In the genomic region with DNA sequence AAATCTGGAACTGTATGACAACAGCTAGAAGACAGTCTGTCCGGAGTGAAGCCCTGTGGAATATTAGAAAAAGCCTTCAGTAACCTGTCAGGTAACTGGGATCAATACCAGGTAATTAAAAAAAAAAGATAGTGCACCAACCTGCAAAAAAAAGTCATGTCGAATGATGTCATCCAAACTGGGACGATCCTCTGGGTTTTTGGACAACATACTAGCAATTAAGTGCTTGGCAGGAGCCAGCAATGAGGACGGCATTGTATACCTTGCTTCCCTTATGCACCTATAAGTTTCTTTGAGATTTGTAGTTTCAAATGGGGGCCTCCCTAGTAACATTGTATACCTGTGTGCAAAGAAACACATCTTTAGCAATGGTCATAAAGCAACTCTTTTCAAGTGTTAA, we compare ENCODE assay signal across 16 cellular contexts. TPM values are rescaled to one million over a fixed set of nuclear protein-coding genes. Genes with fewer than 3 reads are reported as not detected.
DNase-seq lines count a peak whose midpoint lies in the region; ATAC-seq and TF ChIP-seq lines count a peak whose summit lies in the region.
"Had no signal": no experiment of that assay in that cellular context is flagged by ENCODE, and none has a peak within 500 bp of the region (broad histone marks: within the 10 kb centered on the region; RNA-seq: fewer than 3 reads in every experiment).

No MANE protein-coding gene starts in this region.

- H3K27me3 Mint-ChIP-seq in nephron progenitor cell (ENCODE audit: low read depth, poor library complexity) = no peaks in the 10 kb centered on the region
- H3K27me3 Mint-ChIP-seq: memory B cell had no signal

- H3K4me3 Mint-ChIP-seq in nephron progenitor cell = peak overlapping the region; percentile 97
- H3K4me3 Mint-ChIP-seq: activated CD4-positive, alpha-beta T cell treated with anti-CD3 and anti-CD28 coated beads, Interleukin-2, amount 10 ng/mL, durations not matched to agents 24 days and 14 days; activated naive CD4-positive, alpha-beta T cell treated with anti-CD3 and anti-CD28 coated beads for 36 hours; GM23338; memory B cell; stimulated activated naive CD8-positive, alpha-beta T cell treated with anti-CD3 and anti-CD28 coated beads, Interleukin-15, amount 100 ng/mL, for 72 hours had no signal

- peaks cover 59% of the 10 kb centered on the region for H3K36me3 Mint-ChIP-seq in nephron progenitor cell (ENCODE audit: low read depth)

- H3K36me3 ChIP-seq in right atrium auricular region (peaks cover 56% of the 10 kb centered on the region), aorta (ENCODE audit: control insufficient read depth in 1 of 2, insufficient read depth in 2 of 2, low read length in 1 of 2) (peaks cover 3 to 8% of the 10 kb centered on the region in 2 donors)

- intact Hi-C loops in left cardiac atrium (cut with DNase I) = loop anchor here (5.0 to 10.0 kb wide), 5 partner anchors 52 to 570 kb away; no protein-coding TSS in a partner anchor
- intact Hi-C loops in aorta (cut with DNase I) = loop anchor here in 1 of 2 donors (5.0 kb wide), 1 partner anchor 330 kb away; no protein-coding TSS in a partner anchor

- H3K4me3 ChIP-seq in right atrium auricular region (peak overlapping the region; percentile 86 to 97), epithelial cell of proximal tubule (ENCODE audit: low read depth, low read length) (peak overlapping the region; percentile 88), aorta (ENCODE audit: low read length in 2 of 2) (peak overlapping the region; percentile 54 to 83)

- peaks cover 0 to 37% of the 10 kb centered on the region in 2 donors for H3K4me1 ChIP-seq in right atrium auricular region
- H3K4me1 ChIP-seq in aorta (ENCODE audit: control insufficient read depth in 1 of 2, insufficient read depth in 2 of 2, low read length in 2 of 2) = peaks cover 0 to 3% of the 10 kb centered on the region in 2 donors

- in situ Hi-C loops in G401 (cut with HindIII; ENCODE audit: low sequenced_read_pairs) = no loop called here

- H3K27ac Mint-ChIP-seq in nephron progenitor cell = no peak overlapping the region
- H3K27ac Mint-ChIP-seq: activated CD4-positive, alpha-beta T cell treated with anti-CD3 and anti-CD28 coated beads, Interleukin-2, amount 10 ng/mL, durations not matched to agents 24 days and 14 days; activated naive CD4-positive, alpha-beta T cell treated with anti-CD3 and anti-CD28 coated beads for 36 hours; GM23338; memory B cell; stimulated activated naive CD8-positive, alpha-beta T cell treated with anti-CD3 and anti-CD28 coated beads, Interleukin-15, amount 100 ng/mL, for 72 hours had no signal

- no peaks in the 10 kb centered on the region for H3K9me3 ChIP-seq in right atrium auricular region
- no peaks in the 10 kb centered on the region for H3K9me3 ChIP-seq in aorta (ENCODE audit: control insufficient read depth, low read length)

- no peaks in the 10 kb centered on the region for H3K9me3 Mint-ChIP-seq in nephron progenitor cell
- H3K9me3 Mint-ChIP-seq: activated CD4-positive, alpha-beta T cell treated with anti-CD3 and anti-CD28 coated beads, Interleukin-2, amount 10 ng/mL, durations not matched to agents 24 days and 14 days; activated naive CD4-positive, alpha-beta T cell treated with anti-CD3 and anti-CD28 coated beads for 36 hours; GM23338; memory B cell; stimulated activated naive CD8-positive, alpha-beta T cell treated with anti-CD3 and anti-CD28 coated beads, Interleukin-15, amount 100 ng/mL, for 72 hours had no signal

- H3K27ac ChIP-seq in right atrium auricular region = peak overlapping the region; percentile 14 to 99
- no peak overlapping the region for H3K27ac ChIP-seq in aorta (ENCODE audit: low read depth in 1 of 2, low read length in 2 of 2)

- peaks cover 54% of the 10 kb centered on the region for H3K4me1 Mint-ChIP-seq in nephron progenitor cell

- no peaks in the 10 kb centered on the region for H3K27me3 ChIP-seq in right atrium auricular region
- no peaks in the 10 kb centered on the region for H3K27me3 ChIP-seq in aorta (ENCODE audit: control insufficient read depth in 1 of 2, insufficient read depth in 2 of 2, low read length in 1 of 2)

- WGBS in aorta, 2 donors = 12 to 19% methylated on average over 4 of the region's 4 CpGs

- DNase-seq in right atrium auricular region (ENCODE audit: low spot score) (no peak), left cardiac atrium (no peak), epithelial cell of proximal tubule (ENCODE audit: low read depth) (no peak), nephron progenitor cell (no peak), aorta (no peak), ecto neural progenitor cell (ENCODE audit: low spot score) (no peak), NCI-H345 (lab: John Stamatoyannopoulos, UW) (no peak), G401 (ENCODE audit: low spot score) (no peak)
- DNase-seq: activated naive CD4-positive, alpha-beta T cell treated with anti-CD3 and anti-CD28 coated beads for 36 hours; GF-D8; NCI-H2171 treated with DMSO at 0.1 percent for 48 hours; stimulated activated CD4-positive, alpha-beta T cell treated with anti-CD3 and anti-CD28 coated beads, Interleukin-2, amount 100 ng/mL, for 24 hours; stimulated activated naive CD8-positive, alpha-beta T cell treated with anti-CD3 and anti-CD28 coated beads, Interleukin-15, amount 100 ng/mL, for 72 hours had no signal

- TF ChIP-seq CTCF in right atrium auricular region (IDR thresholded peaks at IDR 0.05) (no peak), epithelial cell of proximal tubule (conservative IDR thresholded peaks at IDR 0.05; ENCODE audit: low read depth, low read length) (no peak), nephron progenitor cell (IDR thresholded peaks at IDR 0.05) (no peak)

- ATAC-seq in left cardiac atrium (no peak), aorta (ENCODE audit: low FRiP score) (no peak)
- ATAC-seq: GM23338; stimulated activated naive CD8-positive, alpha-beta T cell treated with anti-CD3 and anti-CD28 coated beads, Interleukin-15, amount 100 ng/mL, for 72 hours had no signal

RNA-seq across cellular contexts. Expression of a gene that starts 2.8 kb away (rescaled TPM):
- total RNA-seq in right atrium auricular region = 100 to 1,000 TPM in 1 of 2 donors, 10 to 100 TPM in 1; 63.3 to 138 TPM
- 100 to 1,000 TPM in 1 of 2 donors, 10 to 100 TPM in 1; 46.3 to 130 TPM for total RNA-seq in left cardiac atrium
- total RNA-seq in epithelial cell of proximal tubule = 437 and 613 TPM in 2 replicates
- 10 to 100 TPM; 42.8 to 64.6 TPM for total RNA-seq in aorta
- 10 to 100 TPM; 24.0 to 28.3 TPM for polyA plus RNA-seq in aorta
- 0.51 and 2.4 TPM in 2 replicates for total RNA-seq in G401 (2014; rRNA removed; shearing (Covaris generic))

RNA-seq across cellular contexts. Expression of a gene that starts 34.2 kb away (rescaled TPM):
- under 1 TPM in 1 of 2 donors, not detected in 1; 0.20 TPM for total RNA-seq in right atrium auricular region
- under 1 TPM; 0.68 to 0.81 TPM for total RNA-seq in left cardiac atrium
- not detected in 2 replicates for total RNA-seq in epithelial cell of proximal tubule
- total RNA-seq in aorta = 1 to 10 TPM; 1.9 to 2.8 TPM
- polyA plus RNA-seq in aorta = 1 to 10 TPM in 1 of 2 donors, under 1 TPM in 1; 0.82 to 1.3 TPM
- not detected in 2 replicates for total RNA-seq in G401 (2014; rRNA removed; shearing (Covaris generic))
- total RNA-seq: activated CD4-positive, alpha-beta T cell treated with anti-CD3 and anti-CD28 coated beads, Interleukin-2, amount 10 ng/mL, durations not matched to agents 24 days and 14 days; activated naive CD4-positive, alpha-beta T cell treated with anti-CD3 and anti-CD28 coated beads for 36 hours; GM23338 had no signal
- polyA plus RNA-seq: GM23338 had no signal

Comparison
In these comparisons a context has a peak if more than half of its experiments do, and no peak if none do; other contexts are left out.
1. H3K27ac ChIP-seq: peak in right atrium auricular region (2 of 2); none in aorta (0 of 2).
2. RNA of a gene that starts 2.8 kb away (total RNA-seq): 437 to 613 TPM in epithelial cell of proximal tubule, 63.3 to 138 TPM in right atrium auricular region, 46.3 to 130 TPM in left cardiac atrium and 42.8 to 64.6 TPM in aorta; 0.51 to 2.4 TPM in G401; every median in the first group is over 10 times any median in the second.
3. Peak in every context shown above with its lines, with median percentiles within 50 percentile points of each other: H3K4me3 ChIP-seq.